Comparison of ENCODE assay signal across 8 cellular contexts in genomic region chr11:43573233-43573632, GRCh38.
DNase-seq lines count a peak whose midpoint lies in the region; ATAC-seq and TF ChIP-seq lines count a peak whose summit lies in the region.

No MANE protein-coding gene starts in this region.

- DNase-seq in ACHN (peak; percentile 34), NCI-H748 treated with DMSO at 0.1 percent for 48 hours (lab: John Stamatoyannopoulos, UW) (peak; percentile 26), epithelial cell of esophagus (ENCODE audit: low read depth) (peak; percentile 48), amniotic stem cell (lab: John Stamatoyannopoulos, UW) (no peak), NCI-H510A (lab: John Stamatoyannopoulos, UW) (no peak)
- DNase-seq in activated T-cell treated with anti-CD3 and anti-CD28 coated beads, Interleukin-2, amount 50 U/mL, for 24 hours: no peak

- H3K36me3 Mint-ChIP-seq in activated T-cell treated with anti-CD3 and anti-CD28 coated beads, Interleukin-2, amount 50 U/mL, for 24 hours (ENCODE audit: low read depth): no peaks in the 10 kb centered on the region

- H3K27me3 Mint-ChIP-seq in activated T-cell treated with anti-CD3 and anti-CD28 coated beads, Interleukin-2, amount 50 U/mL, for 24 hours: peaks cover 100% of the 10 kb centered on the region

- in situ Hi-C loops in ACHN (cut with HindIII; ENCODE audit: low pct_ligation_motif_present, low pct_unique_long_range_greater_than_20kb, low sequenced_read_pairs): no loop called here

- no peak for ATAC-seq in GM19395 (IDR thresholded peaks at IDR 0.05; ENCODE audit: unreplicated experiment)

- peaks cover 23% of the 10 kb centered on the region for H3K4me1 Mint-ChIP-seq in activated T-cell treated with anti-CD3 and anti-CD28 coated beads, Interleukin-2, amount 50 U/mL, for 24 hours (ENCODE audit: low read depth)

- TF ChIP-seq CTCF in GM12873 (IDR thresholded peaks at IDR 0.05; ENCODE audit: insufficient read depth, low read depth, low read length, missing control alignments) (peak; percentile 81), epithelial cell of esophagus (IDR thresholded peaks at IDR 0.05; ENCODE audit: insufficient read depth, low read depth, low read length, missing control alignments) (peak; percentile 68)

- H3K4me3 Mint-ChIP-seq in activated T-cell treated with anti-CD3 and anti-CD28 coated beads, Interleukin-2, amount 50 U/mL, for 24 hours: no peak overlapping the region

- H3K9me3 Mint-ChIP-seq in activated T-cell treated with anti-CD3 and anti-CD28 coated beads, Interleukin-2, amount 50 U/mL, for 24 hours: no peaks in the 10 kb centered on the region

- H3K4me3 ChIP-seq in epithelial cell of esophagus (ENCODE audit: low read length): no peak overlapping the region

- no peak overlapping the region for H3K27ac Mint-ChIP-seq in activated T-cell treated with anti-CD3 and anti-CD28 coated beads, Interleukin-2, amount 50 U/mL, for 24 hours

Comparison
In these comparisons a context has a peak if more than half of its experiments do, and no peak if none do; other contexts are left out.
1. DNase-seq: peak in ACHN (single experiment), NCI-H748 treated with DMSO at 0.1 percent for 48 hours (single experiment) and epithelial cell of esophagus (single experiment); none in activated T-cell treated with anti-CD3 and anti-CD28 coated beads, Interleukin-2, amount 50 U/mL, for 24 hours (single experiment), amniotic stem cell (single experiment) and NCI-H510A (single experiment).